Comparison of ENCODE assay signal across 24 cellular contexts in the genomic region with DNA sequence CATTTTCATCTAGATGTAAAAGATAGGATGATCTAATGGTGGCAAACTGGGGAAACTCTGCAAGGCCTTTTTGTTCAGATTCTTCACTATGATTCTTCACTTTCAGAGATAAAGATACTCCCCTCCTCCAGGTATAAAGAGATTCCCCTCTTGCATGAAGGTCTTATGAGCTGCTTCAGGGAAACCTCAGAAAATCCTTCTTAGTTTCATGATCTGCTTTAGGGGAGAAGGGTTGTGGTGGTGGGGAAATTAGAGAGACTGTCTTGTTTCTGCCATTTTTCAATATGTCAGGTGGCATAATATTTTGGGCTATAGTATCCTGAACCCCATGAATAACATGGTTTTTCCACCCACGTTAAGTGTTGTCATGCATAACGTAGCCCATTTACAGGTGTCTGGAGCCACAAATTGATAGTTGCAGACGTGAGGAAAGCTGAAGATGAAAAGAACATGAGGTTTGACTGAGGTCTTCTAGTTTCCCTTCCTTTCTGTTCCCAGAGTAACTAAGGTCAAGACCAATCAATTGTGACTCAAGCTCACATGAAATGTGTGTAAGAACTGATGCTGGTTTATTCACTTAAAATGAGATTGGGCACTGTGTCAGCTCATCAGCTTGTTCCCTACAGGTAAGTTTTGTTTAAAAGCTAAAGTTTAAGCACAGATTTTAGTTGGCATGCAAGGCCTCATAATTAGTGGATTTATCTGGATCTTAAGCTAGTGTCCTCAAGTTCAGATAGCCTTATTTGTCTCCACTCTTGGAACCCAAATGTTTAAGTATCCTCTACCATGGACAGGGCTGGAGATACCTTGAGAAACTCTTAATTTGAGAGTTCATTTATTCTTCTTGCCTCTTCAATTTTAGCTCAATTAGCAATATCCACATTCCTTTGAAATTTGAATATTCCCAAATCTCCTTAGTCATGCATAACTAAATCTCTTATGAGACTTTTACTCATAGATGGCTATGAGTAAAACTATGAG.
"Had no signal": no experiment of that assay in that cellular context is flagged by ENCODE, and none has a peak within 500 bp of the region (broad histone marks: within the 10 kb centered on the region; RNA-seq: fewer than 3 reads in every experiment).

No MANE protein-coding gene starts in this region.

- H3K36me3 Mint-ChIP-seq: activated naive CD4-positive, alpha-beta T cell treated with anti-CD3 and anti-CD28 coated beads, Interleukin-2, amount 50 U/mL, for 24 hours; stimulated activated effector memory CD8-positive, alpha-beta T cell treated with anti-CD3 and anti-CD28 coated beads, Interleukin-12 subunit alpha, Interleukin-12 subunit beta, amount 100 ng/mL, for 72 hours; WTC11 had no signal

- DNase-seq: activated CD4-positive, alpha-beta memory T cell treated with anti-CD3 and anti-CD28 coated beads, Interleukin-2, amount 10 ng/mL, durations not matched to agents 7 days and 5 days; activated CD4-positive, alpha-beta T cell treated with anti-CD3 and anti-CD28 coated beads for 1 hour; activated CD4-positive, alpha-beta T cell treated with anti-CD3 and anti-CD28 coated beads, Interleukin-2, amount 10 ng/mL, durations not matched to agents 7 days and 5 days; activated gamma-delta T cell treated with Interleukin-2 at 50 U/mL for 16 hours; activated naive CD8-positive, alpha-beta T cell treated with anti-CD3 and anti-CD28 coated beads, Interleukin-2, amount 50 U/mL, for 24 hours; activated T-cell treated with anti-CD3 and anti-CD28 coated beads, Interleukin-2, amount 50 U/mL, for 4 hours; amygdala; caudate nucleus; foreskin fibroblast; head of caudate nucleus; hippocampal formation; left cardiac atrium; left ventricle myocardium superior; right lobe of liver; stimulated activated CD4-positive, alpha-beta T cell treated with anti-CD3 and anti-CD28 coated beads, Interleukin-4, amount 100 ng/mL, for 24 hours; stomach; T1000; tibial artery; upper lobe of right lung had no signal

- H3K27me3 Mint-ChIP-seq: activated CD4-positive, alpha-beta T cell treated with anti-CD3 and anti-CD28 coated beads, Interleukin-2, amount 10 ng/mL, durations not matched to agents 7 days and 5 days had no signal

- H3K4me3 Mint-ChIP-seq: activated CD4-positive, alpha-beta memory T cell treated with anti-CD3 and anti-CD28 coated beads, Interleukin-2, amount 10 ng/mL, durations not matched to agents 7 days and 5 days; activated CD4-positive, alpha-beta T cell treated with anti-CD3 and anti-CD28 coated beads, Interleukin-2, amount 10 ng/mL, durations not matched to agents 7 days and 5 days; activated naive CD4-positive, alpha-beta T cell treated with anti-CD3 and anti-CD28 coated beads, Interleukin-2, amount 50 U/mL, for 24 hours; activated naive CD8-positive, alpha-beta T cell treated with anti-CD3 and anti-CD28 coated beads, Interleukin-2, amount 50 U/mL, for 24 hours; activated T-cell treated with anti-CD3 and anti-CD28 coated beads, Interleukin-2, amount 50 U/mL, for 4 hours; activated T-helper 17 cell treated with anti-CD3 and anti-CD28 coated beads, Interleukin-2, amount 50 U/mL, for 72 hours; nephron; stimulated activated effector memory CD8-positive, alpha-beta T cell treated with anti-CD3 and anti-CD28 coated beads, Interleukin-12 subunit alpha, Interleukin-12 subunit beta, amount 100 ng/mL, for 72 hours; WTC11 had no signal

- H3K9me3 Mint-ChIP-seq: activated CD4-positive, alpha-beta memory T cell treated with anti-CD3 and anti-CD28 coated beads, Interleukin-2, amount 10 ng/mL, durations not matched to agents 7 days and 5 days; activated CD4-positive, alpha-beta T cell treated with anti-CD3 and anti-CD28 coated beads, Interleukin-2, amount 10 ng/mL, durations not matched to agents 7 days and 5 days; activated naive CD4-positive, alpha-beta T cell treated with anti-CD3 and anti-CD28 coated beads, Interleukin-2, amount 50 U/mL, for 24 hours; activated naive CD8-positive, alpha-beta T cell treated with anti-CD3 and anti-CD28 coated beads, Interleukin-2, amount 50 U/mL, for 24 hours; activated T-cell treated with anti-CD3 and anti-CD28 coated beads, Interleukin-2, amount 50 U/mL, for 4 hours; activated T-helper 17 cell treated with anti-CD3 and anti-CD28 coated beads, Interleukin-2, amount 50 U/mL, for 72 hours; nephron; WTC11 had no signal

- ATAC-seq: activated naive CD8-positive, alpha-beta T cell treated with anti-CD3 and anti-CD28 coated beads, Interleukin-2, amount 50 U/mL, for 24 hours; activated T-cell treated with anti-CD3 and anti-CD28 coated beads, Interleukin-2, amount 50 U/mL, for 4 hours; activated T-helper 17 cell treated with anti-CD3 and anti-CD28 coated beads, Interleukin-2, amount 50 U/mL, for 72 hours; left cardiac atrium; left ventricle myocardium superior; right lobe of liver; stimulated activated effector memory CD8-positive, alpha-beta T cell treated with anti-CD3 and anti-CD28 coated beads, Interleukin-12 subunit alpha, Interleukin-12 subunit beta, amount 100 ng/mL, for 72 hours; upper lobe of right lung; WTC11 had no signal

- H3K4me1 Mint-ChIP-seq: activated CD4-positive, alpha-beta memory T cell treated with anti-CD3 and anti-CD28 coated beads, Interleukin-2, amount 10 ng/mL, durations not matched to agents 7 days and 5 days; activated CD4-positive, alpha-beta T cell treated with anti-CD3 and anti-CD28 coated beads, Interleukin-2, amount 10 ng/mL, durations not matched to agents 7 days and 5 days; activated naive CD4-positive, alpha-beta T cell treated with anti-CD3 and anti-CD28 coated beads, Interleukin-2, amount 50 U/mL, for 24 hours; activated naive CD8-positive, alpha-beta T cell treated with anti-CD3 and anti-CD28 coated beads, Interleukin-2, amount 50 U/mL, for 24 hours; activated T-helper 17 cell treated with anti-CD3 and anti-CD28 coated beads, Interleukin-2, amount 50 U/mL, for 72 hours; nephron; stimulated activated effector memory CD8-positive, alpha-beta T cell treated with anti-CD3 and anti-CD28 coated beads, Interleukin-12 subunit alpha, Interleukin-12 subunit beta, amount 100 ng/mL, for 72 hours had no signal

- H3K27ac Mint-ChIP-seq: activated CD4-positive, alpha-beta memory T cell treated with anti-CD3 and anti-CD28 coated beads, Interleukin-2, amount 10 ng/mL, durations not matched to agents 7 days and 5 days; activated CD4-positive, alpha-beta T cell treated with anti-CD3 and anti-CD28 coated beads, Interleukin-2, amount 10 ng/mL, durations not matched to agents 7 days and 5 days; activated naive CD4-positive, alpha-beta T cell treated with anti-CD3 and anti-CD28 coated beads, Interleukin-2, amount 50 U/mL, for 24 hours; activated naive CD8-positive, alpha-beta T cell treated with anti-CD3 and anti-CD28 coated beads, Interleukin-2, amount 50 U/mL, for 24 hours; activated T-helper 17 cell treated with anti-CD3 and anti-CD28 coated beads, Interleukin-2, amount 50 U/mL, for 72 hours; nephron; stimulated activated effector memory CD8-positive, alpha-beta T cell treated with anti-CD3 and anti-CD28 coated beads, Interleukin-12 subunit alpha, Interleukin-12 subunit beta, amount 100 ng/mL, for 72 hours had no signal
